In the genomic region with DNA sequence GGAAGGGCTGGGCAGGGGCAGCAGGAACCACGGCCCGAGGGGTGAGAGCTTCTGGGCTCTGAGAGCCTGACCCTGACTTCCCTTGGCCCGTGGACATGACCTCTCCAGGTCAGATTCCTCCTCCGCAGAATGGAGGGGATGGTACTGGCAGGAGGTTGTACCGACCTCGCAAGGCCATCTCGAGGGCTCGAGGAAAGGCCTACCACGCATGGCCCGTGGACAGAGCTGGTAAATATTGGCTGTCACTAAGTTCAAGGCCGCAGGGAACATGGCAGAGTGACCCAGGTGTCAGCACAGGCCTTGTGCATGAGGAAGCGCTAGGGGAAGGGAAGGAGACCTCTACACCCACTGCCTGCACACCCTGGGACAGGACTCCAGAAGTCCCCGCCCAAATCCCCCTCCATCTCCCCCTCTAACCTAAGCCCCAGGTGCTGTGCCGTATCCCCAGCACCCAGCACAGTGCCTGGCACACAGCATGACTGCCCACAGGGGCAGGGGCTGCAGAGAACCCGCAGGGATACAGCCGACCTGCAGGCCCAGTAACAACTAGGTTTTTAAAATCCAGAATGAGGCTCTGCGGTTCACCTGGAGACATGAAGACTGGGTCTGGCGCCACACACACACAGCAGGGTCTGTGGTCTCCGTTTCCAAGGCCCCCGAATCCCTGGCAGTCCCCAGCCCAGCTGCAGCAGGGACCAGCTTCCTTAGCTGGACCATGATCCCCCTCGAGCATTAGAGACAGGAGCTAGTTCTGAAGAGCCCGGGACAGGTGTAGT, we compare ENCODE assay signal across 7 cellular contexts. TPM values are rescaled to one million over a fixed set of nuclear protein-coding genes. Genes with fewer than 3 reads are reported as not detected.
DNase-seq lines count a peak whose midpoint lies in the region; ATAC-seq and TF ChIP-seq lines count a peak whose summit lies in the region.

No MANE protein-coding gene starts in this region.

- H3K36me3 Mint-ChIP-seq in activated T-helper 17 cell treated with anti-CD3 and anti-CD28 coated beads, Interleukin-2, amount 50 U/mL, for 72 hours (ENCODE audit: low read depth), result no peaks in the 10 kb centered on the region
- H3K36me3 Mint-ChIP-seq in stimulated activated naive B cell treated with anti-CD40 and anti-IgM and Interleukin-4, amounts not matched to agents 10 μg/mL and 1 μg/mL and 100 μg/mL, for 72 hours, result peaks cover 0 to 4% of the 10 kb centered on the region in 2 donors

- intact Hi-C loops in left colon (cut with DNase I, micrococcal nuclease), result no loop called here

- no peak for DNase-seq in left colon
- DNase-seq in stimulated activated naive B cell treated with anti-CD40 and anti-IgM and Interleukin-4, amounts not matched to agents 10 μg/mL and 1 μg/mL and 100 μg/mL, for 72 hours, result no peak
- no peak for DNase-seq in ecto neural progenitor cell (ENCODE audit: low spot score)
- no peak for DNase-seq in GM10266 (ENCODE audit: extremely low spot score)

- peak overlapping the region; percentile 61 for H3K4me3 Mint-ChIP-seq in activated T-helper 17 cell treated with anti-CD3 and anti-CD28 coated beads, Interleukin-2, amount 50 U/mL, for 72 hours
- peak overlapping the region in 1 of 2 donors; percentile 74 for H3K4me3 Mint-ChIP-seq in stimulated activated naive B cell treated with anti-CD40 and anti-IgM and Interleukin-4, amounts not matched to agents 10 μg/mL and 1 μg/mL and 100 μg/mL, for 72 hours

- no peaks in the 10 kb centered on the region for H3K9me3 ChIP-seq in KOPT-K1 (ENCODE audit: insufficient read depth, low read length, poor library complexity, severe bottlenecking)

- ATAC-seq in activated T-helper 17 cell treated with anti-CD3 and anti-CD28 coated beads, Interleukin-2, amount 50 U/mL, for 72 hours (replicated peaks), result no peak
- ATAC-seq in left colon (peak; percentile 3), GM21390 (IDR thresholded peaks at IDR 0.05; ENCODE audit: unreplicated experiment) (no peak)
- ATAC-seq in stimulated activated naive B cell treated with anti-CD40 and anti-IgM and Interleukin-4, amounts not matched to agents 10 μg/mL and 1 μg/mL and 100 μg/mL, for 72 hours (replicated peaks), result no peak

- H3K27ac ChIP-seq in KOPT-K1 (ENCODE audit: low read depth, low read length, poor library complexity, severe bottlenecking), result peak overlapping the region; percentile 51

- no peaks in the 10 kb centered on the region for H3K27me3 Mint-ChIP-seq in activated T-helper 17 cell treated with anti-CD3 and anti-CD28 coated beads, Interleukin-2, amount 50 U/mL, for 72 hours
- peaks cover 4 to 45% of the 10 kb centered on the region in 2 donors for H3K27me3 Mint-ChIP-seq in stimulated activated naive B cell treated with anti-CD40 and anti-IgM and Interleukin-4, amounts not matched to agents 10 μg/mL and 1 μg/mL and 100 μg/mL, for 72 hours

- no peaks in the 10 kb centered on the region for H3K36me3 ChIP-seq in KOPT-K1 (ENCODE audit: insufficient read depth, low read length)

- no peak for TF ChIP-seq CTCF in GM10266 (IDR thresholded peaks at IDR 0.05; ENCODE audit: control insufficient read depth, insufficient read depth, low read depth, missing control alignments)

- H3K27ac Mint-ChIP-seq in activated T-helper 17 cell treated with anti-CD3 and anti-CD28 coated beads, Interleukin-2, amount 50 U/mL, for 72 hours, result peak overlapping the region; percentile 47
- H3K27ac Mint-ChIP-seq in stimulated activated naive B cell treated with anti-CD40 and anti-IgM and Interleukin-4, amounts not matched to agents 10 μg/mL and 1 μg/mL and 100 μg/mL, for 72 hours, result peak overlapping the region; percentile 76

- peaks cover 19% of the 10 kb centered on the region for H3K4me1 Mint-ChIP-seq in activated T-helper 17 cell treated with anti-CD3 and anti-CD28 coated beads, Interleukin-2, amount 50 U/mL, for 72 hours
- peaks cover 4 to 22% of the 10 kb centered on the region in 2 donors for H3K4me1 Mint-ChIP-seq in stimulated activated naive B cell treated with anti-CD40 and anti-IgM and Interleukin-4, amounts not matched to agents 10 μg/mL and 1 μg/mL and 100 μg/mL, for 72 hours

- H3K9me3 Mint-ChIP-seq in activated T-helper 17 cell treated with anti-CD3 and anti-CD28 coated beads, Interleukin-2, amount 50 U/mL, for 72 hours, result no peaks in the 10 kb centered on the region
- no peaks in the 10 kb centered on the region for H3K9me3 Mint-ChIP-seq in stimulated activated naive B cell treated with anti-CD40 and anti-IgM and Interleukin-4, amounts not matched to agents 10 μg/mL and 1 μg/mL and 100 μg/mL, for 72 hours

RNA-seq across cellular contexts. Expression of gene PPP2R5C, which starts 54.8 kb away (rescaled TPM):
- 100 to 1,000 TPM; 232 to 283 TPM for total RNA-seq in activated T-helper 17 cell treated with anti-CD3 and anti-CD28 coated beads, Interleukin-2, amount 50 U/mL, for 72 hours
- total RNA-seq in left colon, result 100 to 1,000 TPM; 139 to 144 TPM
